ENCODE assay signal across 8 cellular contexts in the genomic region with DNA sequence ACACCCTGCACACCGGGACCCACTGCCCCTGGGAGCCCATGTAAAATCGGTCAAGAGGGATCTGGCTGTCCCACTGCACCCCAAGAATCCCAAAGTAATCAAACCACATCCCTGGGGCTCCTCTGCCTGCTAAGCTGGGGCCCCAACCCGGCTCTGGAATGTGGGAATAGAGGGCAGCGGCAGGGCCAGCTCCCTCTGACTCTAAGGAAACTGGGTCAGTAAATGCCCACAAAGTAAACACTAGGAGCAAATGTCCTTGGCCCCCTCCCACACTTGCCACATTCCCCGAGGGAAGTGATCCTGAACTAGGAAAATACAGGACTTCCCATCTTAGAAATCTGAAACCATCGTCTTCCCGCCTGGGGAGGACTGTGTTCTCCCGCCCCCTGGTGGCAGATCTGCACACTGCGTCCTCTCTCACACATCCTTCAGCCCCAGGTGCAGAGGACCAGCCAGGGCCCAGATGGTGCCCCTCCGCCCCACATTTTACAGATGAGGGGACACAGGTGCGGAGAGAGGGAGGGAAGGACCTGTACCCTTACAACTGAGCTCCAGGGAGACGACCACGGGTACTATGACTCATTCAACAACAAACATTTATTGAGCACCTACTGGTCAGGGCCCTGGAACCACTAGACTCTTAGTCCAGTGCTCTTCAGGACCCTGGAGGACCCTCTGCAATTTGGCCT. TPM values are rescaled to one million over a fixed set of nuclear protein-coding genes. Genes with fewer than 3 reads are reported as not detected.
DNase-seq lines count a peak whose midpoint lies in the region; ATAC-seq, FAIRE-seq and TF ChIP-seq lines count a peak whose summit lies in the region.

No MANE protein-coding gene starts in this region.

- no peaks in the 10 kb centered on the region for H3K9me3 Mint-ChIP-seq in T-helper 2 cell treated with Interferon-gamma antibody and Interleukin-4, amounts not matched to agents 5 μg/mL and 100 μg/mL, for 36 hours
- no peaks in the 10 kb centered on the region for H3K9me3 Mint-ChIP-seq in astrocyte (ENCODE audit: unreplicated experiment)

- no peaks in the 10 kb centered on the region for H3K79me2 ChIP-seq in astrocyte (ENCODE audit: insufficient read depth, low read length)

- DNase-seq in GM06990 (ENCODE audit: extremely low read depth, insufficient read length) (no peak), NCI-H1436 (lab: John Stamatoyannopoulos, UW) (peak; percentile 75), astrocyte (ENCODE audit: low read depth) (peak; percentile 41), hippocampal formation (lab: John Stamatoyannopoulos, UW) (peak; percentile 52 to 71), gastrocnemius medialis (peak; percentile 60 to 72)
- DNase-seq in T-helper 2 cell treated with Interferon-gamma antibody and Interleukin-4, amounts not matched to agents 5 μg/mL and 100 μg/mL, for 36 hours (ENCODE audit: low spot score): peak; percentile 52

- ATAC-seq in gastrocnemius medialis (peak; percentile 83 to 95), GM18909 (IDR thresholded peaks at IDR 0.05; ENCODE audit: poor library complexity, unreplicated experiment) (no peak), HG03175 (IDR thresholded peaks at IDR 0.05; ENCODE audit: unreplicated experiment) (no peak)

- H3K4me3 ChIP-seq in GM06990 (replicated peaks; ENCODE audit: low read depth, low read length) (no peak overlapping the region), astrocyte (ENCODE audit: insufficient read depth, low read depth, low read length) (no peak overlapping the region), gastrocnemius medialis (peak overlapping the region in 1 of 4 donors; percentile 30)

- H3K4me1 Mint-ChIP-seq in T-helper 2 cell treated with Interferon-gamma antibody and Interleukin-4, amounts not matched to agents 5 μg/mL and 100 μg/mL, for 36 hours (ENCODE audit: low read depth): peaks cover 4% of the 10 kb centered on the region
- H3K4me1 Mint-ChIP-seq in astrocyte (ENCODE audit: low read depth, unreplicated experiment): peaks cover 14% of the 10 kb centered on the region

- H3K27me3 Mint-ChIP-seq in T-helper 2 cell treated with Interferon-gamma antibody and Interleukin-4, amounts not matched to agents 5 μg/mL and 100 μg/mL, for 36 hours (ENCODE audit: low read depth): no peaks in the 10 kb centered on the region
- no peaks in the 10 kb centered on the region for H3K27me3 Mint-ChIP-seq in astrocyte (ENCODE audit: low read depth, unreplicated experiment)

- no peak for TF ChIP-seq POLR2A in gastrocnemius medialis (IDR thresholded peaks at IDR 0.05)

- no peak overlapping the region for H3K27ac ChIP-seq in astrocyte (ENCODE audit: low read depth, low read length)
- H3K27ac ChIP-seq in gastrocnemius medialis: no peak overlapping the region

- peak; percentile 94 for TF ChIP-seq CTCF in GM06990 (IDR thresholded peaks at IDR 0.05; ENCODE audit: insufficient read depth, low read length, poor library complexity, severe bottlenecking)
- peak; percentile 91 for TF ChIP-seq CTCF in astrocyte (IDR thresholded peaks at IDR 0.05; ENCODE audit: insufficient read depth, low read depth, low read length)
- TF ChIP-seq CTCF in gastrocnemius medialis (IDR thresholded peaks at IDR 0.05 in 4 of 5, conservative IDR thresholded peaks at IDR 0.05 in 1 of 5): peak; percentile 93 to 98 (median 97)

- H3K36me3 ChIP-seq in GM06990 (ENCODE audit: control insufficient read depth, insufficient read depth, low read length) (no peaks in the 10 kb centered on the region), astrocyte (ENCODE audit: insufficient read depth, low read length) (peaks cover 3% of the 10 kb centered on the region), gastrocnemius medialis (no peaks in the 10 kb centered on the region)

- no peaks in the 10 kb centered on the region for H3K36me3 Mint-ChIP-seq in T-helper 2 cell treated with Interferon-gamma antibody and Interleukin-4, amounts not matched to agents 5 μg/mL and 100 μg/mL, for 36 hours (ENCODE audit: low read depth)
- peaks cover 10% of the 10 kb centered on the region for H3K36me3 Mint-ChIP-seq in astrocyte (ENCODE audit: low read depth, unreplicated experiment)

- H3K9ac ChIP-seq in astrocyte (ENCODE audit: low read length): no peak overlapping the region

- H3K4me3 Mint-ChIP-seq in T-helper 2 cell treated with Interferon-gamma antibody and Interleukin-4, amounts not matched to agents 5 μg/mL and 100 μg/mL, for 36 hours: no peak overlapping the region
- H3K4me3 Mint-ChIP-seq in astrocyte (ENCODE audit: unreplicated experiment): no peak overlapping the region

- in situ Hi-C loops in gastrocnemius medialis (cut with MboI; ENCODE audit: low sequenced_read_pairs in 4 of 4): loop anchor here (5.0 kb wide), 1 partner anchor 64 kb away; no protein-coding TSS in a partner anchor

- H3K27me3 ChIP-seq in GM06990 (replicated peaks; ENCODE audit: control insufficient read depth, insufficient read depth, low read length): no peaks in the 10 kb centered on the region
- no peaks in the 10 kb centered on the region for H3K27me3 ChIP-seq in astrocyte (ENCODE audit: insufficient read depth, low read length)
- no peaks in the 10 kb centered on the region for H3K27me3 ChIP-seq in gastrocnemius medialis

- H2AFZ ChIP-seq in astrocyte (ENCODE audit: low read depth, low read length): no peak overlapping the region

- H3K4me1 ChIP-seq in astrocyte (ENCODE audit: insufficient read depth, low read length) (peaks cover 10% of the 10 kb centered on the region), gastrocnemius medialis (peaks cover 5% of the 10 kb centered on the region in 2 donors)

- H4K20me1 ChIP-seq in astrocyte (ENCODE audit: insufficient read depth, low read length): peaks cover 10% of the 10 kb centered on the region

- H3K9me3 ChIP-seq in astrocyte (ENCODE audit: insufficient read depth, low read depth, low read length): no peaks in the 10 kb centered on the region
- no peaks in the 10 kb centered on the region for H3K9me3 ChIP-seq in gastrocnemius medialis

- no peak overlapping the region for H3K27ac Mint-ChIP-seq in T-helper 2 cell treated with Interferon-gamma antibody and Interleukin-4, amounts not matched to agents 5 μg/mL and 100 μg/mL, for 36 hours
- H3K27ac Mint-ChIP-seq in astrocyte (ENCODE audit: unreplicated experiment): peak overlapping the region; percentile 37

- FAIRE-seq in astrocyte (lab: Jason Lieb, UNC): peak; percentile 80

- intact Hi-C loops in gastrocnemius medialis (cut with DNase I; ENCODE audit: low total_unique reads): loop anchor here (1.0 kb wide), 2 partner anchors 26 to 63 kb away; no protein-coding TSS in a partner anchor

- peak overlapping the region; percentile 65 for H3K4me2 ChIP-seq in astrocyte (ENCODE audit: low read length)

RNA-seq across cellular contexts. Expression of gene P3H4, which starts 10.2 kb away (rescaled TPM):
- total RNA-seq in astrocyte (81.5 and 110 TPM in 2 replicates), gastrocnemius medialis (1 to 10 TPM; 1.8 to 4.0 (median 2.9) TPM)

RNA-seq across cellular contexts. Expression of gene FKBP10, which starts 11.3 kb away (rescaled TPM):
- 446 and 584 TPM in 2 replicates for total RNA-seq in astrocyte
- total RNA-seq in gastrocnemius medialis: 10 to 100 TPM in 2 of 4 donors, 1 to 10 TPM in 2; 7.0 to 12.9 (median 9.7) TPM

RNA-seq across cellular contexts. Expression of gene JUP, which starts 15.0 kb away (rescaled TPM):
- 236 TPM in 2 replicates for total RNA-seq in astrocyte
- 100 to 1,000 TPM in 3 of 4 donors, 10 to 100 TPM in 1; 88.8 to 135 (median 113) TPM for total RNA-seq in gastrocnemius medialis

RNA-seq across cellular contexts. Expression of gene NT5C3B, which starts 34.5 kb away (rescaled TPM):
- total RNA-seq in astrocyte (47.4 and 56.1 TPM in 2 replicates), gastrocnemius medialis (10 to 100 TPM; 13.8 to 27.6 (median 23.1) TPM)

RNA-seq across cellular contexts. Expression of gene KLHL10, which starts 36.1 kb away (rescaled TPM):
- not detected in 2 replicates for total RNA-seq in astrocyte
- total RNA-seq in gastrocnemius medialis: under 1 TPM in 1 of 4 donors, not detected in 3; 0.31 TPM

Comparison
In these comparisons a context has a peak if more than half of its experiments do, and no peak if none do; other contexts are left out.
1. ATAC-seq: peak in gastrocnemius medialis (2 of 2); none in GM18909 (single experiment) and HG03175 (single experiment).
2. RNA of gene P3H4, which starts 10.2 kb away (total RNA-seq): 81.5 to 110 TPM in astrocyte; 1.8 to 4.0 TPM in gastrocnemius medialis; every median in the first group is over 10 times any median in the second.
3. RNA of gene FKBP10, which starts 11.3 kb away (total RNA-seq): 446 to 584 TPM in astrocyte; 7.0 to 12.9 TPM in gastrocnemius medialis; every median in the first group is over 10 times any median in the second.
4. Peak in every context shown above with its lines, with median percentiles within 50 percentile points of each other: CTCF ChIP-seq.